Comparison of ENCODE assay signal across 8 cellular contexts in the genomic region with DNA sequence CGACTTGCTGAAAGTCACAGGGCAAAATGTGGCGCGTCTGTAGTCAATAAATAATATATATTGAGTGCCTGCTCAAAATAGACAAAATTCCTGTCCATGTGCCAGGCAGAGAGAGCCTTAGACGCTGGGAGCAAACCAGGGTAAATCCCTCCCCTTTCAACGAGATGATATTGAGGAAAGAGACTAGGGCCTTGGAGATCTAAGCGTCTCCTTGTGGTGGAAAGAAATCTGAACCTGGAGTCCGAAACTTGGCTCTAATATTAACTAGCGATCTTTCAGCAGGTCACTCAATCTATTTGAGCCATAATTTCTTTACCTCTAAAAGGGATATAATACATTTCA. TPM values are rescaled to one million over a fixed set of nuclear protein-coding genes. Genes with fewer than 3 reads are reported as not detected.
DNase-seq lines count a peak whose midpoint lies in the region; ATAC-seq, FAIRE-seq and TF ChIP-seq lines count a peak whose summit lies in the region.

No MANE protein-coding gene starts in this region.

- POLR2A ChIA-PET in PC-3 (lab: Charles Lee; ENCODE audit: unreplicated experiment) = no interaction called here

- no peak overlapping the region for H3K9ac ChIP-seq in PC-3 (ENCODE audit: low read length)

- H3K4me3 ChIP-seq in PC-3 (ENCODE audit: low read length) = peak overlapping the region; percentile 99; the same call in 1 of the 2 replicates
- H3K4me3 ChIP-seq in epithelial cell of esophagus (ENCODE audit: low read length) = peak overlapping the region; percentile 99
- peak overlapping the region; percentile 99 for H3K4me3 ChIP-seq in skeletal muscle cell (ENCODE audit: low read depth, low read length)

- DNase-seq in PC-3 = no peak
- DNase-seq in epithelial cell of esophagus (ENCODE audit: low read depth) = no peak
- no peak for DNase-seq in skeletal muscle cell (ENCODE audit: low read depth)
- no peak for DNase-seq in DMS53 treated with DMSO at 0.1 percent for 48 hours (lab: John Stamatoyannopoulos, UW; ENCODE audit: unreplicated experiment)
- no peak for DNase-seq in globus pallidus (ENCODE audit: low spot score)
- DNase-seq in urothelium cell line (ENCODE audit: low spot score) = no peak
- no peak for DNase-seq in GF-D8 (lab: John Stamatoyannopoulos, UW)

- BruUV-seq in PC-3 (replicated peaks; lab: Mats Ljungman, UMichigan) = TSS peak; percentile 30

- peak overlapping the region; percentile 100 for H3K4me2 ChIP-seq in PC-3 (ENCODE audit: low read length)

- peaks cover 13% of the 10 kb centered on the region for H3K4me1 ChIP-seq in PC-3 (ENCODE audit: insufficient read depth, low read length)

- no peak for FAIRE-seq in urothelium cell line (lab: Jason Lieb, UNC)

- H3K79me2 ChIP-seq in PC-3 (ENCODE audit: low read length) = peaks cover 34% of the 10 kb centered on the region

- H3K27me3 ChIP-seq in PC-3 (ENCODE audit: low read length) = no peaks in the 10 kb centered on the region

- ATAC-seq in GM21528 (IDR thresholded peaks at IDR 0.05; ENCODE audit: low FRiP score, unreplicated experiment) (peak; percentile 10), PC-3 (peak; percentile 9)

- CTCF ChIA-PET in PC-3 (lab: Charles Lee) = no interaction called here

- H4K20me1 ChIP-seq in PC-3 (ENCODE audit: low read length) = peaks cover 15% of the 10 kb centered on the region

- H3K27ac ChIP-seq in PC-3 (ENCODE audit: low read length) = no peak overlapping the region

- H3K9me2 ChIP-seq in PC-3 (replicated peaks; ENCODE audit: low read length) = no peaks in the 10 kb centered on the region

- H2AFZ ChIP-seq in PC-3 (ENCODE audit: low read length) = peak overlapping the region; percentile 78

- intact Hi-C loops in PC-3 (cut with micrococcal nuclease) = no loop called here

- H3K36me3 ChIP-seq in PC-3 (ENCODE audit: low read depth, low read length) = 0 out of 2 replicates have a peak, but pooled peaks cover 4% of the 10 kb centered on the region

- TF ChIP-seq CTCF in PC-3 (conservative IDR thresholded peaks at IDR 0.05; ENCODE audit: low read depth, low read length) (no peak; the same call in 1 of the 2 replicates), epithelial cell of esophagus (IDR thresholded peaks at IDR 0.05; ENCODE audit: insufficient read depth, low read depth, low read length, missing control alignments) (no peak)

- no peaks in the 10 kb centered on the region for H3F3A ChIP-seq in PC-3 (ENCODE audit: low read length, unreplicated experiment)

- no peaks in the 10 kb centered on the region for H3K9me3 ChIP-seq in PC-3 (ENCODE audit: low read length)

RNA-seq across cellular contexts. Expression of gene DPP8, which starts 0.3 kb away (rescaled TPM):
- total RNA-seq in PC-3 (2014; rRNA removed) = 20.0 and 20.6 TPM in 2 replicates

RNA-seq across cellular contexts. Expression of gene HACD3, which starts 12.4 kb away (rescaled TPM):
- total RNA-seq in PC-3 (2014; rRNA removed) = 53.0 and 64.9 TPM in 2 replicates
